Comparison of ENCODE assay signal across 2 cellular contexts in genomic region chr1:16717174-16718108, GRCh38.
TF ChIP-seq lines count a peak whose summit lies in the region.

No MANE protein-coding gene starts in this region.

TF ChIP-seq in IMR-90, 13 proteins besides CTCF, POLR2A, EP300 and RAD21:
- TF ChIP-seq MAZ (IDR thresholded peaks at IDR 0.05; ENCODE audit: borderline replicate concordance, low read depth, low read length) (no peak), CHD1 (IDR thresholded peaks at IDR 0.05; ENCODE audit: low read depth, low read length) (no peak), USF2 (IDR thresholded peaks at IDR 0.05; ENCODE audit: low read depth, low read length) (no peak), SMC3 (IDR thresholded peaks at IDR 0.05; ENCODE audit: low read depth, low read length) (no peak), RCOR1 (IDR thresholded peaks at IDR 0.05; ENCODE audit: insufficient replicate concordance, low read length) (no peak), ELK1 (IDR thresholded peaks at IDR 0.05; ENCODE audit: borderline replicate concordance, low read depth, low read length) (no peak), MAFK (IDR thresholded peaks at IDR 0.05; ENCODE audit: low read depth, low read length) (no peak), MXI1 (IDR thresholded peaks at IDR 0.05; ENCODE audit: borderline replicate concordance, low read depth, low read length) (no peak), BHLHE40 (IDR thresholded peaks at IDR 0.05; ENCODE audit: low read depth, low read length) (no peak), CEBPB (IDR thresholded peaks at IDR 0.05; ENCODE audit: low read depth, low read length) (no peak), FOS (IDR thresholded peaks at IDR 0.05; ENCODE audit: low read depth, low read length) (no peak), RFX5 (IDR thresholded peaks at IDR 0.05; ENCODE audit: low read depth, low read length) (no peak), NFE2L2 (IDR thresholded peaks at IDR 0.05; ENCODE audit: low read depth, low read length) (no peak)

TF ChIP-seq in H1, 55 proteins besides CTCF, POLR2A, EP300 and RAD21:
- TF ChIP-seq RBBP5 (IDR thresholded peaks at IDR 0.05; ENCODE audit: borderline replicate concordance, low read depth, low read length) (no peak), NANOG (IDR thresholded peaks at IDR 0.05; ENCODE audit: insufficient read depth, low read depth, low read length, poor library complexity, severe bottlenecking) (no peak), SRF (IDR thresholded peaks at IDR 0.05; ENCODE audit: low read depth, low read length) (no peak), SAP30 (IDR thresholded peaks at IDR 0.05; ENCODE audit: insufficient read depth, insufficient replicate concordance, low read length) (no peak), SIRT6 (IDR thresholded peaks at IDR 0.05; ENCODE audit: low read length) (peak; percentile 9), USF2 (IDR thresholded peaks at IDR 0.05; ENCODE audit: low read length) (no peak), EGR1 (IDR thresholded peaks at IDR 0.05; ENCODE audit: borderline replicate concordance, low read depth, low read length) (0 out of 2 replicates have a peak, but pooled peaks have one; percentile 8), RNF2 (IDR thresholded peaks at IDR 0.05; ENCODE audit: borderline replicate concordance, low read depth, low read length, missing control alignments, poor library complexity, severe bottlenecking) (no peak), CREB1 (IDR thresholded peaks at IDR 0.05) (no peak)
TF ChIP-seq in H1: peak in this region for 2.
